ENCODE assay signal across 1 cellular context in the genomic region with DNA sequence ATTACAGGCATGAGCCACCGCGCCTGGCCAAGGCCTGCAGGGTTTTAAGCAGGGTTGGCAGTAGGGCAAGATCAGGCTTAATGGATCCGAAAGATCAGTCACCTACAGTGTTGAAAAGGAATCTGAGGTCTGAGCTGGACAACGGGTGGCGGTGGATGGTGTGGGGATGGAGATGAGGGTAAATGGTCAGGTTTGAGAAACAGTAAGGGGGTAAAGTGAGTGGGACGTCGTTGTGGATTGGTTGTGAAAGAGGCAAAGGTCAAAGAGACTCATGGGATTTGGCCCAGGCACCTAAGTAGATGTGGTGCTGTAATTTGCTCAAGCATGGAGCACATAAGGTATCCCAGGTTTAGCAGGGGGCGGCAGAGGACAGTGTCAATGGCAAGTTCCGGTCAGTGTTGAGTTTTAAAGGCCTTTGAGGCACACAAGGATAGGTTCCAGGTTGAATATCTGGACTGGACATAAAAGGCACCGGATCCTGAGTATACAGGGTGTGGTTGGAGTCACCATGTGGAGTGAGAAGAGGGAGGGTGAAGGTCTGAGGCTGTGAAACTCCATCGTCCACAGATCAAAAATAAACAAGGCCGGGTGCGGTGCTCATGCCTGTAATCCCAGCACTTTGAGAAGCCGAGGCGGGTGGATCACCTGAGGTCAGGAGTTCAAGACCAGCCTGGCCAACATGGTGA.
TF ChIP-seq lines count a peak whose summit lies in the region.

No MANE protein-coding gene starts in this region.

TF ChIP-seq in SK-N-SH treated with all-trans-retinoic acid at 6 μM for 48 hours, 23 proteins besides CTCF, POLR2A, EP300 and RAD21:
- TF ChIP-seq, protein P1, sequence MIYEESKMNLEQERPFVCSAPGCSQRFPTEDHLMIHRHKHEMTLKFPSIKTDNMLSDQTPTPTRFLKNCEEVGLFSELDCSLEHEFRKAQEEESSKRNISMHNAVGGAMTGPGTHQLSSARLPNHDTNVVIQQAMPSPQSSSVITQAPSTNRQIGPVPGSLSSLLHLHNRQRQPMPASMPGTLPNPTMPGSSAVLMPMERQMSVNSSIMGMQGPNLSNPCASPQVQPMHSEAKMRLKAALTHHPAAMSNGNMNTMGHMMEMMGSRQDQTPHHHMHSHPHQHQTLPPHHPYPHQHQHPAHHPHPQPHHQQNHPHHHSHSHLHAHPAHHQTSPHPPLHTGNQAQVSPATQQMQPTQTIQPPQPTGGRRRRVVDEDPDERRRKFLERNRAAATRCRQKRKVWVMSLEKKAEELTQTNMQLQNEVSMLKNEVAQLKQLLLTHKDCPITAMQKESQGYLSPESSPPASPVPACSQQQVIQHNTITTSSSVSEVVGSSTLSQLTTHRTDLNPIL (CRISPR knock-in tag; IDR thresholded peaks at IDR 0.05; ENCODE audit: low read depth), result no peak
